In genomic region chr7:135759537-135759936, GRCh38 we compare ENCODE assay signal across 21 cellular contexts. TPM values are rescaled to one million over a fixed set of nuclear protein-coding genes. Genes with fewer than 3 reads are reported as not detected.
DNase-seq lines count a peak whose midpoint lies in the region; ATAC-seq and TF ChIP-seq lines count a peak whose summit lies in the region.
"Had no signal": no experiment of that assay in that cellular context is flagged by ENCODE, and none has a peak within 500 bp of the region (broad histone marks: within the 10 kb centered on the region; RNA-seq: fewer than 3 reads in every experiment).

No MANE protein-coding gene starts in this region.

- H3K27me3 ChIP-seq in heart right ventricle (no peaks in the 10 kb centered on the region), right cardiac atrium (ENCODE audit: control insufficient read depth, insufficient read depth) (no peaks in the 10 kb centered on the region), muscle layer of duodenum (ENCODE audit: low read depth, low read length) (no peaks in the 10 kb centered on the region), upper lobe of right lung (no peaks in the 10 kb centered on the region)
- H3K27me3 ChIP-seq: BE2C had no signal

- peaks cover 5% of the 10 kb centered on the region for H3K9me3 Mint-ChIP-seq in type B pancreatic cell
- H3K9me3 Mint-ChIP-seq: CD8-positive, alpha-beta T cell had no signal

- H3K4me3 ChIP-seq in heart right ventricle: no peak overlapping the region
- no peak overlapping the region for H3K4me3 ChIP-seq in right cardiac atrium (ENCODE audit: low read length)
- no peak overlapping the region for H3K4me3 ChIP-seq in muscle layer of duodenum (ENCODE audit: low read depth in 1 of 2, low read length in 2 of 2)
- H3K4me3 ChIP-seq in upper lobe of right lung: no peak overlapping the region

- H3K27ac ChIP-seq in heart right ventricle: peak overlapping the region in 6 of 10 donors; percentile 56 to 90 (median 77)
- no peak overlapping the region for H3K27ac ChIP-seq in right cardiac atrium (ENCODE audit: low read length)
- peak overlapping the region; percentile 74 for H3K27ac ChIP-seq in caudate nucleus (ENCODE audit: low read depth, low read length)
- H3K27ac ChIP-seq in muscle layer of duodenum (ENCODE audit: low read length): peak overlapping the region; percentile 60
- H3K27ac ChIP-seq in upper lobe of right lung: no peak overlapping the region
- H3K27ac ChIP-seq: HL-60 had no signal

- TF ChIP-seq CTCF in heart right ventricle (IDR thresholded peaks at IDR 0.05) (no peak), type B pancreatic cell (conservative IDR thresholded peaks at IDR 0.05) (no peak), upper lobe of right lung (IDR thresholded peaks at IDR 0.05) (no peak)

- H3K36me3 ChIP-seq in heart right ventricle: no peaks in the 10 kb centered on the region
- H3K36me3 ChIP-seq in muscle layer of duodenum (ENCODE audit: control insufficient read depth in 1 of 2, insufficient read depth in 2 of 2, low read length in 2 of 2): peaks cover 0 to 7% of the 10 kb centered on the region in 2 donors
- no peaks in the 10 kb centered on the region for H3K36me3 ChIP-seq in upper lobe of right lung
- H3K36me3 ChIP-seq: BE2C had no signal

- H3K27me3 Mint-ChIP-seq in type B pancreatic cell: no peaks in the 10 kb centered on the region

- WGBS in heart right ventricle, 2 donors: 88 to 91% methylated on average over 4 of the region's 4 CpGs
- 90% methylated on average over 4 of the region's 4 CpGs for WGBS in right cardiac atrium

- H3K27ac Mint-ChIP-seq in type B pancreatic cell: peak overlapping the region; percentile 92
- H3K27ac Mint-ChIP-seq: CD8-positive, alpha-beta T cell had no signal

- H3K4me3 Mint-ChIP-seq in type B pancreatic cell: peak overlapping the region; percentile 77
- H3K4me3 Mint-ChIP-seq: CD8-positive, alpha-beta T cell had no signal

- no peak for DNase-seq in heart right ventricle
- DNase-seq in right cardiac atrium: no peak
- DNase-seq in caudate nucleus (lab: John Stamatoyannopoulos, UW): no peak
- no peak for DNase-seq in type B pancreatic cell (ENCODE audit: extremely low spot score, unreplicated experiment)
- DNase-seq in NCI-H345 (lab: John Stamatoyannopoulos, UW): no peak
- no peak for DNase-seq in upper lobe of right lung
- DNase-seq: 8988T; BE2C; CD8-positive, alpha-beta T cell; DMS79; MV-4-11; NCI-H1417; NCI-H2029; NCI-H2171 treated with DMSO at 0.1 percent for 48 hours; NCI-H774 had no signal

- intact Hi-C loops in heart right ventricle (cut with DNase I) (loop anchor here in 4 of 10 donors (5.0 to 10.0 kb wide), 2 partner anchors 85 to 87 kb away; no protein-coding TSS in a partner anchor), right cardiac atrium (cut with DNase I) (no loop called here), upper lobe of right lung (cut with DNase I) (no loop called here)

- no peaks in the 10 kb centered on the region for H3K36me3 Mint-ChIP-seq in type B pancreatic cell
- H3K36me3 Mint-ChIP-seq: CD8-positive, alpha-beta T cell had no signal

- H3K4me1 Mint-ChIP-seq in type B pancreatic cell (ENCODE audit: unreplicated experiment): no peaks in the 10 kb centered on the region

- H3K9me3 ChIP-seq in heart right ventricle (no peaks in the 10 kb centered on the region), right cardiac atrium (ENCODE audit: control insufficient read depth, low read length) (no peaks in the 10 kb centered on the region), muscle layer of duodenum (ENCODE audit: control insufficient read depth in 1 of 2, low read length in 2 of 2) (no peaks in the 10 kb centered on the region), upper lobe of right lung (no peaks in the 10 kb centered on the region)
- H3K9me3 ChIP-seq: BE2C had no signal

- peaks cover 0 to 53% (median 9%) of the 10 kb centered on the region in 9 donors for H3K4me1 ChIP-seq in heart right ventricle
- H3K4me1 ChIP-seq in right cardiac atrium (ENCODE audit: control insufficient read depth, insufficient read depth, low read length): peaks cover 8% of the 10 kb centered on the region
- peaks cover 0 to 5% of the 10 kb centered on the region in 2 donors for H3K4me1 ChIP-seq in muscle layer of duodenum (ENCODE audit: control insufficient read depth in 1 of 2, insufficient read depth in 2 of 2, low read length in 2 of 2)
- peaks cover 5% of the 10 kb centered on the region for H3K4me1 ChIP-seq in upper lobe of right lung
- H3K4me1 ChIP-seq: BE2C had no signal

- ATAC-seq in heart right ventricle (no peak), right cardiac atrium (no peak), HG02588 (IDR thresholded peaks at IDR 0.05; ENCODE audit: unreplicated experiment) (no peak), upper lobe of right lung (no peak)
- ATAC-seq: CD8-positive, alpha-beta T cell had no signal

RNA-seq across cellular contexts. Expression of gene FAM180A, which starts 10.9 kb away (rescaled TPM):
- total RNA-seq in heart right ventricle (10 to 100 TPM in 8 of 10 donors, 1 to 10 TPM in 2; 2.0 to 47.6 (median 19.5) TPM), right cardiac atrium (10 to 100 TPM in 1 of 4 donors, 1 to 10 TPM in 3; 1.6 to 11.3 (median 8.1) TPM), type B pancreatic cell (ENCODE audit: low replicate concordance) (0.14 TPM in 1 of 2 replicates, not detected in the other), upper lobe of right lung (6.8 TPM)
- polyA plus RNA-seq in heart right ventricle (10 to 100 TPM in 1 of 2 donors, 1 to 10 TPM in 1; 2.4 to 11.3 TPM), right cardiac atrium (3.7 TPM)
- total RNA-seq: CD8-positive, alpha-beta T cell; G401; NCI-H460 had no signal

RNA-seq across cellular contexts. Expression of gene SLC13A4, which starts 31.6 kb away (rescaled TPM):
- total RNA-seq in heart right ventricle: under 1 TPM in 8 of 10 donors, not detected in 2; 0.08 to 0.87 (median 0.56) TPM
- 1 to 10 TPM in 1 of 2 donors, under 1 TPM in 1; 0.12 to 2.8 TPM for polyA plus RNA-seq in heart right ventricle
- under 1 TPM in 2 of 4 donors, not detected in 2; 0.23 to 0.41 TPM for total RNA-seq in right cardiac atrium
- 0.16 TPM for polyA plus RNA-seq in right cardiac atrium
- total RNA-seq in type B pancreatic cell (ENCODE audit: low replicate concordance): 5.2 and 11.3 TPM in 2 replicates
- not detected for total RNA-seq in upper lobe of right lung
- total RNA-seq: CD8-positive, alpha-beta T cell; H4; NCI-H460 had no signal

Comparison
In these comparisons a context has a peak if more than half of its experiments do, and no peak if none do; other contexts are left out.
1. H3K27ac ChIP-seq: peak in heart right ventricle (6 of 10), caudate nucleus (single experiment) and muscle layer of duodenum (single experiment); none in right cardiac atrium (single experiment) and upper lobe of right lung (single experiment).